Comparison of ENCODE assay signal across 8 cellular contexts in genomic region chr7:134316539-134317344, GRCh38. TPM values are rescaled to one million over a fixed set of nuclear protein-coding genes. Genes with fewer than 3 reads are reported as not detected.
DNase-seq lines count a peak whose midpoint lies in the region; ATAC-seq and FAIRE-seq lines count a peak whose summit lies in the region.

Gene SLC35B4 (minus strand): TSS chr7:134316930. CDS start chr7:134316751, 179 bp downstream.

- peaks cover 20% of the 10 kb centered on the region for H3K79me1 ChIP-seq in mesenchymal stem cell (replicated peaks; ENCODE audit: low read length, poor library complexity, severe bottlenecking)

- no peak within 1 kb of the TSS for H2BK12ac ChIP-seq in mesenchymal stem cell (ENCODE audit: low read length in 2 of 2)

- peak within 1 kb of the TSS in 1 of 2 experiments; percentile 94 for H3K14ac ChIP-seq in mesenchymal stem cell (ENCODE audit: low read length in 2 of 2)

- H3K4me3 ChIP-seq in endocrine pancreas (ENCODE audit: control insufficient read depth, insufficient read depth, low read length), result peak within 1 kb of the TSS; percentile 79
- peak within 1 kb of the TSS; percentile 79 to 90 for H3K4me3 ChIP-seq in mesenchymal stem cell (ENCODE audit: insufficient read depth in 1 of 2, low read depth in 1 of 2, low read length in 2 of 2)

- H3K27me3 ChIP-seq in endocrine pancreas (ENCODE audit: control insufficient read depth, insufficient read depth, low read length) (no peaks in the 10 kb centered on the region), mesenchymal stem cell (ENCODE audit: control insufficient read depth in 1 of 2, insufficient read depth in 1 of 2, low read length in 2 of 2) (no peaks in the 10 kb centered on the region)

- peak within 1 kb of the TSS; percentile 71 for H2BK120ac ChIP-seq in mesenchymal stem cell (ENCODE audit: low read depth, low read length)

- no peaks in the 10 kb centered on the region for H3K9me3 ChIP-seq in endocrine pancreas (ENCODE audit: control insufficient read depth, low read length)
- no peaks in the 10 kb centered on the region for H3K9me3 ChIP-seq in mesenchymal stem cell (ENCODE audit: control insufficient read depth, low read length)

- peak within 1 kb of the TSS; percentile 94 for H2BK15ac ChIP-seq in mesenchymal stem cell (ENCODE audit: low read depth, poor library complexity, severe bottlenecking)

- peak within 1 kb of the TSS; percentile 78 for H3K4me2 ChIP-seq in mesenchymal stem cell (ENCODE audit: low read length, poor library complexity, severe bottlenecking)

- peak; percentile 94 for FAIRE-seq in HTR-8/SVneo (lab: Jason Lieb, UNC)

- H3K36me3 ChIP-seq in endocrine pancreas (ENCODE audit: control insufficient read depth, insufficient read depth, low read length) (no peaks in the 10 kb centered on the region), mesenchymal stem cell (ENCODE audit: control insufficient read depth in 1 of 2, insufficient read depth in 2 of 2, low read depth in 1 of 2, low read length in 2 of 2) (no peaks in the 10 kb centered on the region)

- H3K9ac ChIP-seq in endocrine pancreas (ENCODE audit: control insufficient read depth, insufficient read depth, low read length), result peak within 1 kb of the TSS; percentile 83
- peak within 1 kb of the TSS; percentile 92 for H3K9ac ChIP-seq in mesenchymal stem cell (ENCODE audit: low read length)

- no peak within 1 kb of the TSS for H2AK5ac ChIP-seq in mesenchymal stem cell (ENCODE audit: low read length, severe bottlenecking)

- H2BK5ac ChIP-seq in mesenchymal stem cell (ENCODE audit: low read depth, low read length, poor library complexity, severe bottlenecking), result no peak within 1 kb of the TSS

- in situ Hi-C loops in Caki2 (cut with HindIII; ENCODE audit: low pct_unique_long_range_greater_than_20kb, low sequenced_read_pairs), result no loop called here

- peak within 1 kb of the TSS; percentile 57 for H4K91ac ChIP-seq in mesenchymal stem cell (ENCODE audit: low read length)

- peak within 1 kb of the TSS in 1 of 2 experiments; percentile 9 for H3K23ac ChIP-seq in mesenchymal stem cell (ENCODE audit: low read length in 2 of 2)

- H3K4me1 ChIP-seq in endocrine pancreas (ENCODE audit: control insufficient read depth, insufficient read depth, low read length) (no peaks in the 10 kb centered on the region), mesenchymal stem cell (ENCODE audit: control insufficient read depth, insufficient read depth, low read depth, low read length) (peaks cover 1% of the 10 kb centered on the region)

- H2AFZ ChIP-seq in mesenchymal stem cell (ENCODE audit: low read depth, low read length), result peak within 1 kb of the TSS; percentile 75

- WGBS in mesenchymal stem cell, result under 1% methylated on average over 63 of the region's 69 CpGs

- ATAC-seq in GM21367 (IDR thresholded peaks at IDR 0.05; ENCODE audit: unreplicated experiment), result peak; percentile 99

- H3K4ac ChIP-seq in mesenchymal stem cell (ENCODE audit: low read depth in 1 of 2, low read length in 2 of 2), result peak within 1 kb of the TSS; percentile 54 to 71

- H4K8ac ChIP-seq in mesenchymal stem cell (ENCODE audit: low read length), result peak within 1 kb of the TSS; percentile 70

- peak within 1 kb of the TSS; percentile 44 for H3K27ac ChIP-seq in mesenchymal stem cell (ENCODE audit: low read length, poor library complexity, severe bottlenecking)

- peak; percentile 94 for DNase-seq in Caki2 (ENCODE audit: low read depth)
- DNase-seq in HTR-8/SVneo (ENCODE audit: insufficient read length, low spot score), result peak; percentile 94
- DNase-seq in NOMO-1 treated with dmso at 0.1 percent for 144 hours (lab: John Stamatoyannopoulos, UW; ENCODE audit: unreplicated experiment), result peak; percentile 78
- peak; percentile 79 to 91 (median 91) for DNase-seq in activated CD8-positive, alpha-beta memory T cell treated with anti-CD3 and anti-CD28 coated beads for 48 hours (ENCODE audit: low read depth in 2 of 3, low spot score in 2 of 3)
- peak; percentile 97 for DNase-seq in mesenchymal stem cell
- DNase-seq in stimulated activated CD8-positive, alpha-beta memory T cell treated with anti-CD3 and anti-CD28 coated beads, Interleukin-12 subunit alpha, Interleukin-12 subunit beta, amount 100 ng/mL, for 4 hours (ENCODE audit: low read depth), result peak; percentile 91

- H3K18ac ChIP-seq in mesenchymal stem cell (ENCODE audit: low read depth in 1 of 2, low read length in 2 of 2), result peak within 1 kb of the TSS; percentile 61 to 88

RNA-seq across cellular contexts. Expression of gene SLC35B4, which starts in this region (rescaled TPM):
- 8.5 and 24.8 TPM in 2 replicates for total RNA-seq in Caki2 (2014; rRNA removed; shearing (Covaris generic); ENCODE audit: low replicate concordance)
- polyA plus RNA-seq in mesenchymal stem cell (2013, experiment 1 of 2), result 20.3 TPM
- 20.1 TPM for polyA plus RNA-seq in mesenchymal stem cell (2013, experiment 2 of 2)

Comparison
In these comparisons a context has a peak if more than half of its experiments do, and no peak if none do; other contexts are left out.
1. Peak in every context shown above with its lines: DNase-seq, ATAC-seq, H3K4me3 ChIP-seq and H3K27ac ChIP-seq.